Comparison of ENCODE assay signal across 8 cellular contexts in the genomic region with DNA sequence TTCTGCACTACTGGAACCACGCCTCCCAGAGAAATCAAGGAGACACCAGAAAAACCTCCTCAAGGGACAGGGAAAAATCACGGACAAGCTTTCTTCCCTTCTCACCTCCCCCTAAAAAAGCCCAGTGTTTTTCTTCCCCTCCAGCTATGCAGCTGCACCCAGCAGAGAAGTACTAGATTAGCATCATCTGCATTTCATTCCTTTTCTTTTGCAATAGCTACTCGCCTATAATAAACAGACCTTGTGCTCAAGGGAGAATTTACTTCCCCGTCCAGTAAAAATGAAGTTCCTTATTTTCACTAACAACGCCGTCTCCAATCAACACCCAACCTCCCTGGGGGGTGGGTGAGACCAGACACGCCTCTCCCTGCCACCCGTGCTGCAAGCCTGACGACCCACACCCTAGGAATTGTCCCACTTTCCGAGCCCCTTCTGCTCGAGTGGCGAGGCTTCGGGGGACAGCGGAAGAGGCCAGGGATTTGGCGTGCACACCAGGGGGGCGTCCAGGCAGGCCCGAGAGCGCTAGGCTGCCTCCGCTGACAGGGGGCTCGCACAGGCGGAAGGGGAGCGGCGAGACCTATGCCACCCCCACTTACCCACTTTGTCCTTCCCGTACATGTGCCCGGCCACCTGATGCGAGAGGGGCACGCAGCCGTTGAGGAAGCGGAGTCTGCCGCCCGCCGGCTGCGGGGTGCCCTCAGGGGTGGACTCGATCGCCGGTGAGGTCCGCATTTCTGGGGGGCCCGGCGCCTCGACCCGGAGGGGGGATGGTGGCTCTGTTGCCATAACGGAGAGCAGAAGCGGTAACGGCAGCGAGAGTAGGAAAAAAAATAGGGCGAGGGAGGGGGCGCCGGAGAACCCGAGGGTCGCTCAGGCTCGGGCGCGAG. TPM values are rescaled to one million over a fixed set of nuclear protein-coding genes. Genes with fewer than 3 reads are reported as not detected.
DNase-seq lines count a peak whose midpoint lies in the region; ATAC-seq and TF ChIP-seq lines count a peak whose summit lies in the region.

No MANE protein-coding gene starts in this region.

- H3K27me3 Mint-ChIP-seq in natural killer cell (ENCODE audit: low read depth in 2 of 2): no peaks in the 10 kb centered on the region

- no peaks in the 10 kb centered on the region for H3K9me3 Mint-ChIP-seq in natural killer cell

- H3K27me3 ChIP-seq in Panc1 (ENCODE audit: control insufficient read depth, insufficient read depth, low read length): no peaks in the 10 kb centered on the region
- H3K27me3 ChIP-seq in tibial artery: no peaks in the 10 kb centered on the region

- peaks cover 29% of the 10 kb centered on the region for H3K4me1 ChIP-seq in Panc1 (ENCODE audit: control insufficient read depth, insufficient read depth, low read length)
- H3K4me1 ChIP-seq in tibial artery: peaks cover 0 to 29% (median 9%) of the 10 kb centered on the region in 4 donors

- H3K4me1 Mint-ChIP-seq in natural killer cell: peaks cover 52 to 55% of the 10 kb centered on the region in 2 donors

- H3K36me3 Mint-ChIP-seq in natural killer cell: no peaks in the 10 kb centered on the region

- H3K27ac ChIP-seq in Panc1 (ENCODE audit: low read length): peak overlapping the region; percentile 88
- peak overlapping the region; percentile 93 to 98 for H3K27ac ChIP-seq in tibial artery

- TF ChIP-seq CTCF in Panc1 (IDR thresholded peaks at IDR 0.05) (no peak), foreskin fibroblast (IDR thresholded peaks at IDR 0.05; ENCODE audit: low read depth, low read length) (no peak), natural killer cell (IDR thresholded peaks at IDR 0.05) (no peak), tibial artery (IDR thresholded peaks at IDR 0.05) (no peak)

- peak overlapping the region; percentile 96 to 99 for H3K27ac Mint-ChIP-seq in natural killer cell

- POLR2A ChIA-PET in Panc1 (lab: Charles Lee): no interaction called here

- ATAC-seq in HG02885 (IDR thresholded peaks at IDR 0.05; ENCODE audit: poor library complexity, unreplicated experiment) (peak; percentile 3), Panc1 (peak; percentile 17), natural killer cell (peak; percentile 2 to 9 (median 5))

- H3K4me3 ChIP-seq in Panc1 (ENCODE audit: low read depth in 2 of 2, low read length in 2 of 2): peak overlapping the region; percentile 92 to 97
- H3K4me3 ChIP-seq in foreskin fibroblast (ENCODE audit: low read depth in 1 of 2, low read length in 2 of 2): peak overlapping the region; percentile 78 to 87
- peak overlapping the region; percentile 84 to 86 for H3K4me3 ChIP-seq in tibial artery

- H3K4me3 Mint-ChIP-seq in natural killer cell: peak overlapping the region; percentile 96

- H3K9me3 ChIP-seq in Panc1 (ENCODE audit: control insufficient read depth, insufficient read depth, low read depth, low read length) (no peaks in the 10 kb centered on the region), tibial artery (no peaks in the 10 kb centered on the region)

- CTCF ChIA-PET in Panc1 (lab: Charles Lee): no interaction called here

- H3K36me3 ChIP-seq in Panc1 (ENCODE audit: control insufficient read depth, insufficient read depth, low read length) (no peaks in the 10 kb centered on the region), tibial artery (no peaks in the 10 kb centered on the region)

- in situ Hi-C loops in Panc1 (cut with HindIII; ENCODE audit: low pct_unique_long_range_greater_than_20kb, low sequenced_read_pairs): no loop called here

- BruUV-seq in Panc1 (replicated peaks; lab: Mats Ljungman, UMichigan): no TSS peak

- DNase-seq in NCI-H1092 treated with DMSO at 0.1 percent for 48 hours (lab: John Stamatoyannopoulos, UW) (peak; percentile 19), NCI-H1092 (lab: John Stamatoyannopoulos, UW) (no peak), Panc1 (ENCODE audit: low read depth, low spot score) (peak; percentile 17), activated gamma-delta T cell treated with Interleukin-2 at 50 U/mL for 16 hours (peak; percentile 37), foreskin fibroblast (peak; percentile 16 to 54), natural killer cell (peak; percentile 48), tibial artery (peak; percentile 79 to 84)

- intact Hi-C loops in Panc1 (cut with micrococcal nuclease; ENCODE audit: unreplicated experiment): no loop called here
- intact Hi-C loops in natural killer cell (cut with micrococcal nuclease): loop anchor here (5.0 to 10.0 kb wide), 2 partner anchors 68 to 1640 kb away; partner anchors contain the start of genes CCDC6 and UBE2D1
- intact Hi-C loops in tibial artery (cut with DNase I; ENCODE audit: low total_unique reads): no loop called here

RNA-seq across cellular contexts. Expression of gene IPMK, which starts 0.6 kb away (rescaled TPM):
- total RNA-seq in Panc1 (2021; ENCODE audit: unreplicated experiment) (9.3 TPM), natural killer cell (1 to 10 TPM; 4.4 to 5.7 (median 4.6) TPM)
- polyA plus RNA-seq in Panc1 (2012; ENCODE audit: insufficient read length): 2.4 TPM

RNA-seq across cellular contexts. Expression of gene CISD1, which starts 1.9 kb away (rescaled TPM):
- total RNA-seq in Panc1 (2021; ENCODE audit: unreplicated experiment) (64.1 TPM), natural killer cell (10 to 100 TPM in 1 of 3 donors, 1 to 10 TPM in 2; 4.2 to 10.4 (median 5.3) TPM)
- polyA plus RNA-seq in Panc1 (2012; ENCODE audit: insufficient read length): 46.5 TPM
